Comparison of ENCODE assay signal across 1 cellular context in the genomic region with DNA sequence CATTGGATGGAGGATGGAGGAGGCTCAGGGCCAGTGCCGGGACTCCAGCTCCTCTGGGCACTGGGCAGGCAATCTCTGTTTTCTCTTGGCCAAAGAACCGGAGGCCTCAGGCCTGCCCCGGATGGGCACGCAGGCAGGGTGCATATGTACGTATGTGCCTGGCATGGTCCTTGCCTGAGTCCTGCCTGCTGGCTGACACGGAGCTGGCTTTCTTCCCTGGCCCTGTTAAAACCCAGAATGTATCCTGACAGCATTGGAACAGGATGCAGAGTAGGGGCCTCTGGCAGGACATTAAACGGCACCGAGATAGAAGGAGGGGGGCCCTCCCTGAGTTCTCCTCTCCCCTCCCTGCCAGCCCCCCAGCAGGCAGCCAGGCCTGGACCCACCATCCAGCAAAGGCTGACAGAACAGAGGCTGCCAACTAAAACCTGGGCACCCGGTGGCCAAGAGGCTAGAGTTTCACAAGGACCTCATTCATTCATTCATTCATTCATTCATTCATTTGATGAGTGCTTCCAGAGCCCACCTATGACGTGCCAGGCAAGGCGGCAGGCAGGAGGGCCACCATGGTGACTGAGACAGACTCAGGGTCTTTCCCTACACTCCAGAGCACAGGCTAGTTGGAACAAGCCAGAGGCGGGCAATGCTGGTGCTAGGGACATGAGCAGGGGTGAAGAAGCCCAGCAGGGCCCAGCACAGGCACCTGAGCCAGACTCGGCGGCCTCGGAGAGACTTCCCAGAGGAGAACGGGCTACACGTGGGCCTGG.
TF ChIP-seq lines count a peak whose summit lies in the region.

No MANE protein-coding gene starts in this region.

TF ChIP-seq in K562, 482 proteins besides CTCF, POLR2A, EP300 and RAD21:
- TF ChIP-seq ZNF444 (CRISPR knock-in tag; IDR thresholded peaks at IDR 0.05) (no peak), ZNF174 (CRISPR knock-in tag; IDR thresholded peaks at IDR 0.05) (no peak), ZNF24 (IDR thresholded peaks at IDR 0.05) (peak; percentile 94), NCOA6 (IDR thresholded peaks at IDR 0.05) (no peak), MXD1 (CRISPR knock-in tag; IDR thresholded peaks at IDR 0.05; ENCODE audit: borderline replicate concordance, poor library complexity, severe bottlenecking) (no peak)
